31 cellular contexts compared by ENCODE assay signal in the genomic region with DNA sequence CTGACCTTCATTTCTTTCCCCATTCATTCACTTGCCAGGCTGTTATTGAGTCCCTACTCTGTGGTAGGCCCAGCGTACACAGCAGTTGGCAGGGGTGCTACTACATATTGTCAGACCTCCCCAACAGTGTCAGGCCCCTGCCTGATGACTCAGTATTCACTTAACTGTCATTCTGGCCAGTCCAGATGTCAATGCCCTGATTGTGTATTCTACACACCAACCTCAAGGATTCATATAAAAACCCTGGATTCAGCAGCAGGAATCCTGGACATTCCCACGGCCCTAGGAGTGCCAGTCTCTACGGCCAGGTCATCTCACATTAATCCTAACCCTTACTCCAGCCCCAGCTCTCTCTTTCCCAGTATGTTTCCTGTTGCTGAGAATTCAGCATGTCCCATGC.
"Had no signal": no experiment of that assay in that cellular context is flagged by ENCODE, and none has a peak within 500 bp of the region (broad histone marks: within the 10 kb centered on the region; RNA-seq: fewer than 3 reads in every experiment).

No MANE protein-coding gene starts in this region.

- H3K79me2 ChIP-seq: hepatocyte had no signal

- DNase-seq: activated B cell treated with CpG ODN at 0.5 μM for 24 hours; activated CD4-positive, alpha-beta T cell treated with anti-CD3 and anti-CD28 coated beads for 48 hours; activated CD4-positive, alpha-beta T cell treated with anti-CD3 and anti-CD28 coated beads, Interleukin-2, amount 50 U/mL, for 1 hour; activated CD4-positive, alpha-beta T cell treated with anti-CD3 and anti-CD28 coated beads, Interleukin-2, amount 50 U/mL, for 48 hours; activated CD8-positive, alpha-beta memory T cell treated with anti-CD3 and anti-CD28 coated beads for 24 hours; activated CD8-positive, alpha-beta T cell treated with anti-CD3 and anti-CD28 coated beads for 36 hours; activated effector memory CD4-positive, alpha-beta T cell treated with anti-CD3 and anti-CD28 coated beads, Interleukin-2, amount 50 U/mL, for 16 hours; activated naive CD4-positive, alpha-beta T cell treated with anti-CD3 and anti-CD28 coated beads for 36 hours; activated naive CD8-positive, alpha-beta T cell treated with anti-CD3 and anti-CD28 coated beads for 36 hours; activated naive CD8-positive, alpha-beta T cell treated with anti-CD3 and anti-CD28 coated beads, Interleukin-2, amount 50 U/mL, for 24 hours; activated T-cell treated with anti-CD3 and anti-CD28 coated beads, Interleukin-2, amount 50 U/mL, for 48 hours; adrenal gland; amygdala; aorta; central memory CD4-positive, alpha-beta T cell; dermis blood vessel endothelial cell; effector CD4-positive, alpha-beta T cell; effector memory CD8-positive, alpha-beta T cell; erythroblast; foreskin melanocyte; heart right ventricle; T-helper 17 cell; T1000; WERI-Rb-1 had no signal

- H3K9me3 ChIP-seq: adrenal gland, esophagus muscularis mucosa, gastroesophageal sphincter had no signal

- H3K36me3 ChIP-seq: adrenal gland, breast epithelium, cardiac muscle cell had no signal

- H2AFZ ChIP-seq: hepatocyte had no signal

- H3K27me3 ChIP-seq: adrenal gland, breast epithelium, cardiac muscle cell, esophagus muscularis mucosa, gastroesophageal sphincter, heart right ventricle, hepatocyte had no signal

- H3K4me2 ChIP-seq: hepatocyte had no signal

- H3K4me3 ChIP-seq: adrenal gland, breast epithelium, cardiac muscle cell, coronary artery, esophagus muscularis mucosa, gastroesophageal sphincter, heart right ventricle, hepatocyte had no signal

- ATAC-seq: activated CD4-positive, CD25-positive, alpha-beta regulatory T cell treated with anti-CD3 and anti-CD28 coated beads, Interleukin-2, amount 50 U/mL, for 24 hours; activated CD8-positive, alpha-beta T cell treated with anti-CD3 and anti-CD28 coated beads for 36 hours; activated naive CD8-positive, alpha-beta T cell treated with anti-CD3 and anti-CD28 coated beads, Interleukin-2, amount 50 U/mL, for 24 hours; effector memory CD8-positive, alpha-beta T cell; gastroesophageal sphincter; heart right ventricle; T-helper 17 cell had no signal

- H3K27ac ChIP-seq: adrenal gland, breast epithelium, cardiac muscle cell, coronary artery, esophagus muscularis mucosa, gastroesophageal sphincter, heart right ventricle, hepatocyte, WERI-Rb-1 had no signal
